In the genomic region with DNA sequence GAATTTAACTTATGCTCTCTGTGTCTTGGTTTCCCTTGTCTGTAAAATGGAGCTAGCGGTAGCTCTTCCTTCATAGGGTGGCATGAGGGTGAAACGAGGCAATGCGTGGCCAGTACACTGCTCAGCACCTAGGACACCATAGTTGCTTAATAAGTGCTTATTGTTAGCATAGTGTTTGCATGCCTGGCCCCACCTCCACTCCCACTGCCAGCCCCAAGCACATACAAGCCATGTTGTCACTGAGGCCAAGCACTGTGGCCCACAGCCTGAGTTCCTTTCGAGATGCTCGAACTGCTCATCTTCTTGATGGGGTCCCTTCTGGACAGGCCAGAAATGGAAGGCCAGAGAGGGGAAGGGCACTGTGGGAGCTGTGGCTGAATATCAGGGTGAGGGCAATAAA, we compare ENCODE assay signal across 8 cellular contexts. TPM values are rescaled to one million over a fixed set of nuclear protein-coding genes. Genes with fewer than 3 reads are reported as not detected.
DNase-seq lines count a peak whose midpoint lies in the region; ATAC-seq and TF ChIP-seq lines count a peak whose summit lies in the region.

No MANE protein-coding gene starts in this region.

- peaks cover 52% of the 10 kb centered on the region for H3K36me3 Mint-ChIP-seq in activated T-cell treated with anti-CD3 and anti-CD28 coated beads, Interleukin-2, amount 50 U/mL, for 24 hours (ENCODE audit: low read depth)
- peaks cover 39% of the 10 kb centered on the region for H3K36me3 Mint-ChIP-seq in activated B cell treated with CpG ODN at 0.5 μM for 24 hours (ENCODE audit: low read depth)

- 43 to 49% methylated on average over 5 of the region's 5 CpGs for WGBS in testis, 2 donors

- H3K27me3 ChIP-seq in iPS-20b (ENCODE audit: insufficient read depth, low read length), result no peaks in the 10 kb centered on the region
- H3K27me3 ChIP-seq in testis, result no peaks in the 10 kb centered on the region

- ATAC-seq in activated B cell treated with CpG ODN at 0.5 μM for 24 hours (ENCODE audit: low read depth) (no peak), HG02610 (IDR thresholded peaks at IDR 0.05; ENCODE audit: unreplicated experiment) (no peak)

- H3K9me3 Mint-ChIP-seq in activated T-cell treated with anti-CD3 and anti-CD28 coated beads, Interleukin-2, amount 50 U/mL, for 24 hours, result no peaks in the 10 kb centered on the region
- H3K9me3 Mint-ChIP-seq in activated B cell treated with CpG ODN at 0.5 μM for 24 hours, result no peaks in the 10 kb centered on the region

- H3K27ac ChIP-seq in iPS-20b (ENCODE audit: low read length) (no peak overlapping the region), testis (no peak overlapping the region)

- POLR2A ChIA-PET in activated B cell treated with CpG ODN at 0.5 μM for 24 hours (lab: Charles Lee), result interaction anchor here (1.0 to 2.6 kb wide), 2 partner anchors 46 to 52 kb away, joined by 3 to 8 read pairs; a partner anchor contains a TSS

- H3K9me3 ChIP-seq in iPS-20b (ENCODE audit: insufficient read depth, low read depth, low read length) (no peaks in the 10 kb centered on the region), testis (no peaks in the 10 kb centered on the region)

- peaks cover 4% of the 10 kb centered on the region; the same call in 1 of the 2 replicates for H3K4me1 ChIP-seq in iPS-20b (ENCODE audit: insufficient read depth, low read length)
- peaks cover 8% of the 10 kb centered on the region for H3K4me1 ChIP-seq in testis

- TF ChIP-seq CTCF in activated B cell treated with CpG ODN at 0.5 μM for 24 hours (IDR thresholded peaks at IDR 0.05) (no peak), testis (IDR thresholded peaks at IDR 0.05) (no peak)

- no peak for TF ChIP-seq POLR2A in testis (IDR thresholded peaks at IDR 0.05)

- peak overlapping the region; percentile 92 for H3K4me3 Mint-ChIP-seq in activated T-cell treated with anti-CD3 and anti-CD28 coated beads, Interleukin-2, amount 50 U/mL, for 24 hours
- peak overlapping the region; percentile 95 for H3K4me3 Mint-ChIP-seq in activated B cell treated with CpG ODN at 0.5 μM for 24 hours

- DNase-seq in activated T-cell treated with anti-CD3 and anti-CD28 coated beads, Interleukin-2, amount 50 U/mL, for 24 hours, result peak; percentile 41
- DNase-seq in activated T-cell treated with anti-CD3 and anti-CD28 coated beads, Interleukin-2, amount 50 U/mL, for 1 hour, result no peak
- DNase-seq in activated B cell treated with CpG ODN at 0.5 μM for 24 hours (no peak), testis (no peak), activated gamma-delta T cell (lab: John Stamatoyannopoulos, UW) (no peak), epidermal melanocyte (ENCODE audit: insufficient read length, low spot score) (no peak)

- peak overlapping the region; percentile 75 for H3K4me3 ChIP-seq in iPS-20b (ENCODE audit: low read length)
- H3K4me3 ChIP-seq in testis, result peak overlapping the region; percentile 74 to 77

- no peaks in the 10 kb centered on the region for H3K27me3 Mint-ChIP-seq in activated T-cell treated with anti-CD3 and anti-CD28 coated beads, Interleukin-2, amount 50 U/mL, for 24 hours
- no peaks in the 10 kb centered on the region for H3K27me3 Mint-ChIP-seq in activated B cell treated with CpG ODN at 0.5 μM for 24 hours

- peaks cover 38% of the 10 kb centered on the region for H3K36me3 ChIP-seq in iPS-20b (ENCODE audit: insufficient read depth, low read depth, low read length)
- no peaks in the 10 kb centered on the region for H3K36me3 ChIP-seq in testis (ENCODE audit: low read depth, missing control alignments)

- peak overlapping the region; percentile 95 for H3K27ac Mint-ChIP-seq in activated T-cell treated with anti-CD3 and anti-CD28 coated beads, Interleukin-2, amount 50 U/mL, for 24 hours
- peak overlapping the region; percentile 84 for H3K27ac Mint-ChIP-seq in activated B cell treated with CpG ODN at 0.5 μM for 24 hours

- peak overlapping the region; percentile 84; the same call in 1 of the 2 replicates for H3K9ac ChIP-seq in iPS-20b (ENCODE audit: low read depth, low read length)

- H3K4me1 Mint-ChIP-seq in activated T-cell treated with anti-CD3 and anti-CD28 coated beads, Interleukin-2, amount 50 U/mL, for 24 hours (ENCODE audit: low read depth), result peaks cover 41% of the 10 kb centered on the region
- peaks cover 32% of the 10 kb centered on the region for H3K4me1 Mint-ChIP-seq in activated B cell treated with CpG ODN at 0.5 μM for 24 hours

- intact Hi-C loops in activated B cell treated with CpG ODN at 0.5 μM for 24 hours (cut with micrococcal nuclease) (loop anchor here (1.0 to 10.0 kb wide), 11 partner anchors 25 to 1424 kb away; a partner anchor contains a TSS), testis (cut with DNase I; ENCODE audit: low total_unique reads) (no loop called here)

- CTCF ChIA-PET in activated B cell treated with CpG ODN at 0.5 μM for 24 hours (lab: Charles Lee), result no interaction called here

RNA-seq across cellular contexts. Expression of a gene that starts 0.8 kb away (rescaled TPM):
- total RNA-seq in activated B cell treated with CpG ODN at 0.5 μM for 24 hours (7.7 and 11.2 TPM in 2 replicates), testis (10 to 100 TPM; 10.0 to 10.5 TPM)
- 16.7 TPM for polyA plus RNA-seq in testis (ENCODE audit: insufficient read depth, low read depth, low replicate concordance)

RNA-seq across cellular contexts. Expression of a gene that starts 45.1 kb away (rescaled TPM):
- 88.4 and 107 TPM in 2 replicates for total RNA-seq in activated B cell treated with CpG ODN at 0.5 μM for 24 hours
- total RNA-seq in testis, result 100 to 1,000 TPM; 115 to 116 TPM
- polyA plus RNA-seq in testis (ENCODE audit: insufficient read depth, low read depth, low replicate concordance), result 48.6 TPM

RNA-seq across cellular contexts. Expression of a gene that starts 46.5 kb away (rescaled TPM):
- 114 and 117 TPM in 2 replicates for total RNA-seq in activated B cell treated with CpG ODN at 0.5 μM for 24 hours
- 100 to 1,000 TPM; 221 to 238 TPM for total RNA-seq in testis
- 217 TPM for polyA plus RNA-seq in testis (ENCODE audit: insufficient read depth, low read depth, low replicate concordance)
